14 cellular contexts compared by ENCODE assay signal in the genomic region with DNA sequence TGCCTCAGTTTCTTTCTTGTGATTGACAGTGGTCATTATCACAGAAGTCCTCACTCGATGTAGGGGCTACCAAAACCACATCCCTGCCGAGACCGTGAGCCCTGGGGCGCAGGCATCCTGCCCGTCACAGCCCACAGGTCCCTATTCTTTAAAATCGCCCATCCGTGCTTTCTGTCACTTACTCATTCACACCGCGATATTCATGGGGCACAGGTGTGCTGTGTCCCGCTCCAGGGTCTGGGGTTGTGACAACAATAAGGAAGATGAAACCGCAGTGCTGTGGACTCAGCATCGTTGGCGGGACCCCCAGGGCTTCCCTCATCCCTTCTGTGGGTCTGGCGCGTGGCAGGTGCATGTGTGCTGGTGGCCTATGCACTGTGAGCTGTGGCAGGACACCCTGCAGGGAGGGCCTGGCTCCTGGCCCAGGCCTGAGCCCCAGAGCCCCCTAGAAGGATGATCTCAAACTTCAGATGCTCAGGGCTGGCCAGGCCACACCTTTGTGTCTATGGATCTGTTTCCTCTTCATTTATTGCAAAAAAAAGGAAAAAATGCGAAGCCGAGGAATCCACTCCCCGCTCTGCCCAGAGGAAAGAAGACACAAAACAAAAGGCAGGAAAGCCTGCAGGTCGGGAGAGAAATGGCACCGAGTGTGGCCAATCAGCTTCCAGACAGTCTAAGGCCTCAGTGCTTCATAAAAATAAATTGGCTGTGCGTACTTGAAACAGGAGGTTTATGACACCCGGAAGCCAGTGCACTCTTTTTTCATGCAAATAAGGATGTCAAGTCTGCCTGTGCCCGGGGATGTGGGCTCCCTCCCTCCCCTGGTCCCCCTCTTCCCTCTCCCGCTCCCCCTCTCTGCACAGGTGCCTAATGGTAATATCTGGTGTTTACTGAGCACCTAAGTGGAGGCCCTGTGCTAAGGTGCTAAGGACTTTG.
DNase-seq lines count a peak whose midpoint lies in the region; ATAC-seq and TF ChIP-seq lines count a peak whose summit lies in the region.
"Had no signal": no experiment of that assay in that cellular context is flagged by ENCODE, and none has a peak within 500 bp of the region (broad histone marks: within the 10 kb centered on the region; RNA-seq: fewer than 3 reads in every experiment).

No MANE protein-coding gene starts in this region.

- H3K4me1 ChIP-seq in heart right ventricle (peaks cover 0 to 3% (median 0%) of the 10 kb centered on the region in 9 donors), uterus (peaks cover 0 to 26% of the 10 kb centered on the region in 2 donors), MM.1S (ENCODE audit: low read length) (no peaks in the 10 kb centered on the region)
- H3K4me1 ChIP-seq: left lung had no signal

- POLR2A ChIA-PET in MCF 10A (lab: Yijun Ruan, JAX): no interaction called here

- DNase-seq in Right ventricle myocardium inferior (ENCODE audit: missing footprints) (peak; percentile 33), heart right ventricle (no peak), NCI-H2029 (lab: John Stamatoyannopoulos, UW) (peak; percentile 30), fibroblast of villous mesenchyme (ENCODE audit: low read depth) (peak; percentile 37), uterus (no peak), MM.1S (no peak), T-helper 1 cell (no peak), MCF 10A (ENCODE audit: unreplicated experiment) (no peak)
- DNase-seq: activated naive CD4-positive, alpha-beta T cell treated with anti-CD3 and anti-CD28 coated beads, Interleukin-2, amount 50 U/mL, for 16 hours; activated T-cell treated with anti-CD3 and anti-CD28 coated beads, Interleukin-2, amount 50 U/mL, for 4 hours; SK-N-SH had no signal

- no peaks in the 10 kb centered on the region for H3K79me2 ChIP-seq in MM.1S (ENCODE audit: low read length)

- no peak overlapping the region for H3K27ac ChIP-seq in heart right ventricle
- peak overlapping the region; percentile 89 to 95 for H3K27ac ChIP-seq in uterus
- H3K27ac ChIP-seq in MM.1S (ENCODE audit: low read length): no peak overlapping the region
- H3K27ac ChIP-seq: left lung, ovary had no signal

- intact Hi-C loops in Right ventricle myocardium inferior (cut with DNase I): no loop called here
- intact Hi-C loops in heart right ventricle (cut with DNase I): no loop called here
- intact Hi-C loops in uterus (cut with DNase I; ENCODE audit: low total_unique reads): no loop called here
- intact Hi-C loops in MCF 10A (cut with micrococcal nuclease): no loop called here

- ATAC-seq in Right ventricle myocardium inferior (no peak), heart right ventricle (no peak)
- ATAC-seq: activated T-cell treated with anti-CD3 and anti-CD28 coated beads, Interleukin-2, amount 50 U/mL, for 4 hours; CD8-positive, alpha-beta T cell; left lung had no signal

- TF ChIP-seq CTCF in heart right ventricle (IDR thresholded peaks at IDR 0.05): no peak
- TF ChIP-seq CTCF in fibroblast of villous mesenchyme (IDR thresholded peaks at IDR 0.05; ENCODE audit: insufficient read depth, low read depth, low read length): no peak
- TF ChIP-seq CTCF in uterus (IDR thresholded peaks at IDR 0.05): no peak
- TF ChIP-seq CTCF in MM.1S (IDR thresholded peaks at IDR 0.05; ENCODE audit: low read length): no peak
- no peak for TF ChIP-seq CTCF in MCF 10A (IDR thresholded peaks at IDR 0.05; ENCODE audit: unreplicated experiment)

- H3K27me3 Mint-ChIP-seq in MCF 10A (ENCODE audit: insufficient read depth, unreplicated experiment): peaks cover 98% of the 10 kb centered on the region

- H3K9me3 ChIP-seq in heart right ventricle: no peaks in the 10 kb centered on the region
- no peaks in the 10 kb centered on the region for H3K9me3 ChIP-seq in uterus
- no peaks in the 10 kb centered on the region for H3K9me3 ChIP-seq in MM.1S (replicated peaks; ENCODE audit: insufficient read depth, low read length)
- H3K9me3 ChIP-seq: left lung, ovary, SK-N-SH had no signal

- H3F3A ChIP-seq in MM.1S (ENCODE audit: insufficient read depth, low read length): no peaks in the 10 kb centered on the region

- H3K4me2 ChIP-seq in MM.1S (ENCODE audit: low read depth, low read length): no peak overlapping the region
- H3K4me2 ChIP-seq: SK-N-SH had no signal

- H3K4me3 ChIP-seq in heart right ventricle (no peak overlapping the region), fibroblast of villous mesenchyme (ENCODE audit: low read depth, low read length) (no peak overlapping the region), uterus (no peak overlapping the region), MM.1S (ENCODE audit: low read length) (no peak overlapping the region)
- H3K4me3 ChIP-seq: left lung, ovary had no signal

- H3K27me3 ChIP-seq in heart right ventricle: peaks cover 8 to 94% (median 88%) of the 10 kb centered on the region in 7 donors
- H3K27me3 ChIP-seq in uterus: no peaks in the 10 kb centered on the region
- H3K27me3 ChIP-seq in MM.1S (replicated peaks; ENCODE audit: insufficient read depth, low read length): peaks cover 98% of the 10 kb centered on the region
- H3K27me3 ChIP-seq: ovary had no signal

- H3K36me3 Mint-ChIP-seq in MCF 10A (ENCODE audit: insufficient read depth, unreplicated experiment): peaks cover 6% of the 10 kb centered on the region
- H3K36me3 Mint-ChIP-seq: CD8-positive, alpha-beta T cell had no signal

- no peaks in the 10 kb centered on the region for H3K9me2 ChIP-seq in MM.1S (replicated peaks; ENCODE audit: insufficient read depth, low read length)
- H3K9me2 ChIP-seq: SK-N-SH had no signal

- BruUV-seq in MCF 10A (replicated peaks; lab: Mats Ljungman, UMichigan): no TSS peak

- CTCF ChIA-PET in MCF 10A (lab: Yijun Ruan, JAX): interaction anchor here (0.6 kb wide), 1 partner anchor 1646 kb away, joined by 3 read pairs; no protein-coding TSS in a partner anchor

- H3K4me3 Mint-ChIP-seq in MCF 10A (ENCODE audit: unreplicated experiment): no peak overlapping the region
- H3K4me3 Mint-ChIP-seq: activated T-cell treated with anti-CD3 and anti-CD28 coated beads, Interleukin-2, amount 50 U/mL, for 4 hours; CD8-positive, alpha-beta T cell had no signal

- no peaks in the 10 kb centered on the region for H4K20me1 ChIP-seq in MM.1S (ENCODE audit: insufficient read depth, low read length)

- no peak overlapping the region for H3K9ac ChIP-seq in MM.1S (ENCODE audit: low read length)
- H3K9ac ChIP-seq: SK-N-SH had no signal

- TF ChIP-seq POLR2A in uterus (IDR thresholded peaks at IDR 0.05): no peak

- H3K27ac Mint-ChIP-seq in MCF 10A (ENCODE audit: low read depth, unreplicated experiment): no peak overlapping the region
- H3K27ac Mint-ChIP-seq: CD8-positive, alpha-beta T cell had no signal

- 75 to 79% methylated on average over 24 of the region's 24 CpGs for WGBS in heart right ventricle, 2 donors

- no peaks in the 10 kb centered on the region for H3K4me1 Mint-ChIP-seq in MCF 10A (ENCODE audit: insufficient read depth, unreplicated experiment)

- no peak overlapping the region for H2AFZ ChIP-seq in MM.1S (ENCODE audit: low read length)

- H3K36me3 ChIP-seq in heart right ventricle (no peaks in the 10 kb centered on the region), uterus (no peaks in the 10 kb centered on the region), MM.1S (replicated peaks; ENCODE audit: insufficient read depth, low read length) (no peaks in the 10 kb centered on the region)
- H3K36me3 ChIP-seq: left lung, ovary had no signal

- no peaks in the 10 kb centered on the region for H3K9me3 Mint-ChIP-seq in MCF 10A (ENCODE audit: unreplicated experiment)
- H3K9me3 Mint-ChIP-seq: activated T-cell treated with anti-CD3 and anti-CD28 coated beads, Interleukin-2, amount 50 U/mL, for 4 hours; CD8-positive, alpha-beta T cell had no signal

Comparison
In these comparisons a context has a peak if more than half of its experiments do, and no peak if none do; other contexts are left out.
1. DNase-seq: peak in Right ventricle myocardium inferior (single experiment), NCI-H2029 (single experiment) and fibroblast of villous mesenchyme (single experiment); none in heart right ventricle (0 of 2), uterus (0 of 2), MM.1S (single experiment), T-helper 1 cell (0 of 5) and MCF 10A (single experiment).
2. H3K27ac ChIP-seq: peak in uterus (2 of 2); none in heart right ventricle (0 of 10) and MM.1S (single experiment).